Comparison of ENCODE assay signal across 30 cellular contexts in genomic region chr2:30098271-30099005, GRCh38.
"Had no signal": no experiment of that assay in that cellular context is flagged by ENCODE, and none has a peak within 500 bp of the region (broad histone marks: within the 10 kb centered on the region; RNA-seq: fewer than 3 reads in every experiment).

No MANE protein-coding gene starts in this region.

- ATAC-seq: activated CD4-positive, CD25-positive, alpha-beta regulatory T cell treated with anti-CD3 and anti-CD28 coated beads, Interleukin-2, amount 50 U/mL, for 24 hours; esophagus mucosa; left ventricle myocardium superior; naive thymus-derived CD4-positive, alpha-beta T cell; sciatic nerve; stimulated activated memory B cell treated with anti-CD40 and anti-IgM and Interleukin-4, amounts not matched to agents 10 μg/mL and 1 μg/mL and 100 μg/mL, for 72 hours; stimulated activated naive CD8-positive, alpha-beta T cell treated with anti-CD3 and anti-CD28 coated beads, Interleukin-15, amount 100 ng/mL, for 72 hours; upper lobe of right lung had no signal

- H3K4me1 ChIP-seq: upper lobe of right lung had no signal

- H3K36me3 ChIP-seq: brain microvascular endothelial cell, ovary, upper lobe of right lung, WERI-Rb-1 had no signal

- DNase-seq: activated CD4-positive, alpha-beta T cell treated with anti-CD3 and anti-CD28 coated beads for 48 hours; activated CD4-positive, alpha-beta T cell treated with anti-CD3 and anti-CD28 coated beads, Interleukin-2, amount 50 U/mL, for 48 hours; activated CD8-positive, alpha-beta memory T cell treated with anti-CD3 and anti-CD28 coated beads, Interleukin-2, amount 50 U/mL, for 48 hours; activated gamma-delta T cell treated with Interleukin-2 at 50 U/mL for 16 hours; activated naive CD4-positive, alpha-beta T cell treated with anti-CD3 and anti-CD28 coated beads, Interleukin-2, amount 50 U/mL, for 16 hours; activated T-cell treated with anti-CD3 and anti-CD28 coated beads, Interleukin-2, amount 50 U/mL, for 24 hours; amniotic stem cell; brain microvascular endothelial cell; caudate nucleus; head of caudate nucleus; hippocampal formation; immature natural killer cell; left ventricle myocardium superior; midbrain; naive thymus-derived CD4-positive, alpha-beta T cell; ovary; retina; stimulated activated CD4-positive, alpha-beta T cell treated with anti-CD3 and anti-CD28 coated beads, Interleukin-1b, Interleukin-23, amount 100 ng/mL, for 48 hours; stimulated activated CD4-positive, alpha-beta T cell treated with anti-CD3 and anti-CD28 coated beads, Interleukin-4, amount 100 ng/mL, for 4 hours; stimulated activated CD8-positive, alpha-beta memory T cell treated with anti-CD3 and anti-CD28 coated beads, Interleukin-4, amount 100 ng/mL, for 48 hours; stimulated activated naive CD8-positive, alpha-beta T cell treated with anti-CD3 and anti-CD28 coated beads, Interleukin-15, amount 100 ng/mL, for 72 hours; substantia nigra; upper lobe of right lung; WERI-Rb-1 had no signal

- H3K27ac Mint-ChIP-seq: activated T-cell treated with anti-CD3 and anti-CD28 coated beads, Interleukin-2, amount 50 U/mL, for 24 hours; immature natural killer cell; naive thymus-derived CD4-positive, alpha-beta T cell; progenitor cell of endocrine pancreas; stimulated activated memory B cell treated with anti-CD40 and anti-IgM and Interleukin-4, amounts not matched to agents 10 μg/mL and 1 μg/mL and 100 μg/mL, for 72 hours; stimulated activated naive CD8-positive, alpha-beta T cell treated with anti-CD3 and anti-CD28 coated beads, Interleukin-15, amount 100 ng/mL, for 72 hours had no signal

- H3K36me3 Mint-ChIP-seq: immature natural killer cell; naive thymus-derived CD4-positive, alpha-beta T cell; stimulated activated memory B cell treated with anti-CD40 and anti-IgM and Interleukin-4, amounts not matched to agents 10 μg/mL and 1 μg/mL and 100 μg/mL, for 72 hours had no signal

- H3K4me3 Mint-ChIP-seq: activated T-cell treated with anti-CD3 and anti-CD28 coated beads, Interleukin-2, amount 50 U/mL, for 24 hours; immature natural killer cell; naive thymus-derived CD4-positive, alpha-beta T cell; stimulated activated memory B cell treated with anti-CD40 and anti-IgM and Interleukin-4, amounts not matched to agents 10 μg/mL and 1 μg/mL and 100 μg/mL, for 72 hours; stimulated activated naive CD8-positive, alpha-beta T cell treated with anti-CD3 and anti-CD28 coated beads, Interleukin-15, amount 100 ng/mL, for 72 hours had no signal

- H3K27ac ChIP-seq: brain microvascular endothelial cell, ovary, skin epidermis, upper lobe of right lung, WERI-Rb-1 had no signal

- H3K4me1 Mint-ChIP-seq: immature natural killer cell; naive thymus-derived CD4-positive, alpha-beta T cell; stimulated activated memory B cell treated with anti-CD40 and anti-IgM and Interleukin-4, amounts not matched to agents 10 μg/mL and 1 μg/mL and 100 μg/mL, for 72 hours; stimulated activated naive CD8-positive, alpha-beta T cell treated with anti-CD3 and anti-CD28 coated beads, Interleukin-15, amount 100 ng/mL, for 72 hours had no signal

- H3K27me3 ChIP-seq: brain microvascular endothelial cell, ovary had no signal

- H3K9me3 Mint-ChIP-seq: activated T-cell treated with anti-CD3 and anti-CD28 coated beads, Interleukin-2, amount 50 U/mL, for 24 hours; immature natural killer cell; naive thymus-derived CD4-positive, alpha-beta T cell; stimulated activated memory B cell treated with anti-CD40 and anti-IgM and Interleukin-4, amounts not matched to agents 10 μg/mL and 1 μg/mL and 100 μg/mL, for 72 hours; stimulated activated naive CD8-positive, alpha-beta T cell treated with anti-CD3 and anti-CD28 coated beads, Interleukin-15, amount 100 ng/mL, for 72 hours had no signal

- H3K9me3 ChIP-seq: ovary, upper lobe of right lung had no signal

- H3K4me3 ChIP-seq: ovary, skin epidermis, upper lobe of right lung had no signal
